In genomic region chr2:22801071-22801470, GRCh38 we compare ENCODE assay signal across 20 cellular contexts.
DNase-seq lines count a peak whose midpoint lies in the region; ATAC-seq and TF ChIP-seq lines count a peak whose summit lies in the region.
"Had no signal": no experiment of that assay in that cellular context is flagged by ENCODE, and none has a peak within 500 bp of the region (broad histone marks: within the 10 kb centered on the region; RNA-seq: fewer than 3 reads in every experiment).

No MANE protein-coding gene starts in this region.

- no peaks in the 10 kb centered on the region for H3K27me3 ChIP-seq in GM23338 (ENCODE audit: insufficient read depth)
- H3K27me3 ChIP-seq in HUES64 (ENCODE audit: insufficient read depth, low read length) = no peaks in the 10 kb centered on the region
- H3K27me3 ChIP-seq in mesendoderm (ENCODE audit: insufficient read depth, low read length, poor library complexity) = no peaks in the 10 kb centered on the region
- H3K27me3 ChIP-seq: BLaER1 had no signal

- no peak overlapping the region for H4K5ac ChIP-seq in mesendoderm (ENCODE audit: low read length)

- no peak overlapping the region for H2BK15ac ChIP-seq in mesendoderm (replicated peaks; ENCODE audit: low read depth)

- H3K18ac ChIP-seq in mesendoderm (ENCODE audit: low read length) = no peak overlapping the region

- WGBS in HUES64 = 91% methylated on average over 3 of the region's 3 CpGs
- WGBS in mesendoderm (ENCODE audit: extremely low coverage, insufficient coverage, low lambda C conversion rate) = no CpG with 5 or more reads among the region's 3 CpGs

- H2BK120ac ChIP-seq in mesendoderm (ENCODE audit: low read depth, low read length) = no peak overlapping the region

- no peak overlapping the region for H3K4ac ChIP-seq in mesendoderm (ENCODE audit: low read depth, low read length)

- POLR2A ChIA-PET in WTC11 (lab: Charles Lee) = interaction anchor here (0.5 kb wide), 1 partner anchor 63 kb away, joined by 3 read pairs; no protein-coding TSS in a partner anchor

- no peak overlapping the region for H2BK5ac ChIP-seq in mesendoderm (ENCODE audit: low read length)

- peaks cover 18% of the 10 kb centered on the region for H3K4me1 Mint-ChIP-seq in GM23338
- peaks cover 42% of the 10 kb centered on the region for H3K4me1 Mint-ChIP-seq in WTC11
- H3K4me1 Mint-ChIP-seq: CD4-positive, CD25-positive, alpha-beta regulatory T cell had no signal

- H3K9me3 ChIP-seq in HUES64 (ENCODE audit: insufficient read depth, low read depth, low read length) = peaks cover 8% of the 10 kb centered on the region
- H3K9me3 ChIP-seq: Caco-2, HAP-1 had no signal

- no peak overlapping the region for H3K9ac ChIP-seq in HUES64 (ENCODE audit: low read depth, low read length)
- no peak overlapping the region for H3K9ac ChIP-seq in mesendoderm (ENCODE audit: low read length)
- H3K9ac ChIP-seq: BLaER1 had no signal

- no peak overlapping the region for H4K8ac ChIP-seq in mesendoderm (ENCODE audit: low read depth, low read length)

- no peak overlapping the region for H3K56ac ChIP-seq in mesendoderm (ENCODE audit: low read length)

- no peaks in the 10 kb centered on the region for H4K20me1 ChIP-seq in GM23338 (replicated peaks; ENCODE audit: insufficient read depth)
- H4K20me1 ChIP-seq: BLaER1 had no signal

- CTCF ChIA-PET in WTC11 (lab: Charles Lee) = no interaction called here

- H3K9me2 ChIP-seq in GM23338 (ENCODE audit: insufficient read depth) = no peaks in the 10 kb centered on the region

- H3K27ac ChIP-seq in GM23338 (ENCODE audit: low read depth) = peak overlapping the region; percentile 68
- H3K27ac ChIP-seq in HUES64 (ENCODE audit: low read depth, low read length) = peak overlapping the region; percentile 22; the same call in 1 of the 2 replicates
- no peak overlapping the region for H3K27ac ChIP-seq in mesendoderm (ENCODE audit: low read depth, low read length)
- H3K27ac ChIP-seq: BLaER1, C4-2B had no signal

- H3K23ac ChIP-seq in mesendoderm (ENCODE audit: low read length) = no peak overlapping the region

- no peaks in the 10 kb centered on the region; the same call in 1 of the 2 replicates for H3K36me3 ChIP-seq in GM23338 (ENCODE audit: insufficient read depth)
- H3K36me3 ChIP-seq in HUES64 (ENCODE audit: insufficient read depth, low read length) = no peaks in the 10 kb centered on the region
- H3K36me3 ChIP-seq in mesendoderm (ENCODE audit: control insufficient read depth, insufficient read depth, low read length) = no peaks in the 10 kb centered on the region
- H3K36me3 ChIP-seq: BLaER1, HAP-1 had no signal

- H2AFZ ChIP-seq in GM23338 = no peak overlapping the region

- H3F3A ChIP-seq in GM23338 (replicated peaks; ENCODE audit: low read depth) = no peaks in the 10 kb centered on the region

- no peaks in the 10 kb centered on the region for H3K79me1 ChIP-seq in mesendoderm (ENCODE audit: low read length)

- H3K4me1 ChIP-seq in GM23338 (ENCODE audit: insufficient read depth) (peaks cover 16% of the 10 kb centered on the region), HUES64 (ENCODE audit: insufficient read depth, low read length) (peaks cover 4% of the 10 kb centered on the region; the same call in 1 of the 2 replicates), mesendoderm (ENCODE audit: control insufficient read depth, low read depth, low read length) (peaks cover under 1% of the 10 kb centered on the region)
- H3K4me1 ChIP-seq: BLaER1, Caco-2, HAP-1 had no signal

- H3K27me3 Mint-ChIP-seq in GM23338 (ENCODE audit: insufficient read depth, low read depth, poor library complexity) = peaks cover 5% of the 10 kb centered on the region
- peaks cover 1% of the 10 kb centered on the region for H3K27me3 Mint-ChIP-seq in WTC11 (ENCODE audit: low read depth)
- H3K27me3 Mint-ChIP-seq: CD4-positive, CD25-positive, alpha-beta regulatory T cell had no signal

- DNase-seq in GM23338 (ENCODE audit: low spot score) (no peak), WTC11 (ENCODE audit: low spot score) (no peak), mesendoderm (peak; percentile 28), dedifferentiated amniotic fluid mesenchymal stem cell (ENCODE audit: extremely low spot score) (no peak)
- no peak for DNase-seq in activated effector memory CD4-positive, alpha-beta T cell treated with Interleukin-2 at 50 U/mL for 16 hours
- no peak for DNase-seq in activated CD4-positive, alpha-beta T cell treated with anti-CD3 and anti-CD28 coated beads, Interleukin-2, amount 50 U/mL, for 4 hours
- DNase-seq: Caco-2; CD4-positive, CD25-positive, alpha-beta regulatory T cell; CD8-positive, alpha-beta T cell; DMS153; DMS79; EL; GDM1; GOT3 had no signal

- H3K4me2 ChIP-seq in GM23338 (peak overlapping the region; percentile 40), mesendoderm (ENCODE audit: low read length) (no peak overlapping the region)
- H3K4me2 ChIP-seq: BLaER1 had no signal

- H3K36me3 Mint-ChIP-seq in GM23338 (ENCODE audit: low read depth) = peaks cover 29% of the 10 kb centered on the region
- H3K36me3 Mint-ChIP-seq in WTC11 = peaks cover 33% of the 10 kb centered on the region
- H3K36me3 Mint-ChIP-seq: CD4-positive, CD25-positive, alpha-beta regulatory T cell; CD8-positive, alpha-beta T cell had no signal

- H3K79me2 ChIP-seq in GM23338 (replicated peaks; ENCODE audit: insufficient read depth) = no peaks in the 10 kb centered on the region
- H3K79me2 ChIP-seq in mesendoderm (ENCODE audit: control insufficient read depth, insufficient read depth, low read length) = no peaks in the 10 kb centered on the region

- no peak overlapping the region for H2AK5ac ChIP-seq in mesendoderm (ENCODE audit: low read length)

- H3K9me3 Mint-ChIP-seq in GM23338 = peaks cover 29% of the 10 kb centered on the region
- H3K9me3 Mint-ChIP-seq in WTC11 = peaks cover 29% of the 10 kb centered on the region

- H3K27ac Mint-ChIP-seq in GM23338 (no peak overlapping the region), WTC11 (0 out of 2 replicates have a peak overlapping the region, but pooled peaks have one; percentile 86)
- H3K27ac Mint-ChIP-seq: CD4-positive, CD25-positive, alpha-beta regulatory T cell; CD8-positive, alpha-beta T cell had no signal

- ATAC-seq in GM23338 (no peak), WTC11 (no peak), HG03432 (IDR thresholded peaks at IDR 0.05; ENCODE audit: unreplicated experiment) (no peak)
- ATAC-seq: CD8-positive, alpha-beta T cell; GM12878 had no signal

- no peak for TF ChIP-seq CTCF in GM23338 (conservative IDR thresholded peaks at IDR 0.05; ENCODE audit: low read depth in 2 of 2)
- TF ChIP-seq CTCF in WTC11 (IDR thresholded peaks at IDR 0.05) = no peak

- H3K4me3 Mint-ChIP-seq in GM23338 (no peak overlapping the region), WTC11 (no peak overlapping the region)
- H3K4me3 Mint-ChIP-seq: CD4-positive, CD25-positive, alpha-beta regulatory T cell; CD8-positive, alpha-beta T cell had no signal

- H3K4me3 ChIP-seq in GM23338 (no peak overlapping the region), HUES64 (ENCODE audit: low read length) (no peak overlapping the region), mesendoderm (ENCODE audit: low read length) (no peak overlapping the region)
- H3K4me3 ChIP-seq: BLaER1, GM12878, HAP-1 had no signal

TF ChIP-seq in GM23338, 12 proteins besides CTCF, POLR2A, EP300 and RAD21 (continues in another document):
- TF ChIP-seq NANOG (IDR thresholded peaks at IDR 0.05; ENCODE audit: borderline replicate concordance) = no peak
- TF ChIP-seq, protein P1, sequence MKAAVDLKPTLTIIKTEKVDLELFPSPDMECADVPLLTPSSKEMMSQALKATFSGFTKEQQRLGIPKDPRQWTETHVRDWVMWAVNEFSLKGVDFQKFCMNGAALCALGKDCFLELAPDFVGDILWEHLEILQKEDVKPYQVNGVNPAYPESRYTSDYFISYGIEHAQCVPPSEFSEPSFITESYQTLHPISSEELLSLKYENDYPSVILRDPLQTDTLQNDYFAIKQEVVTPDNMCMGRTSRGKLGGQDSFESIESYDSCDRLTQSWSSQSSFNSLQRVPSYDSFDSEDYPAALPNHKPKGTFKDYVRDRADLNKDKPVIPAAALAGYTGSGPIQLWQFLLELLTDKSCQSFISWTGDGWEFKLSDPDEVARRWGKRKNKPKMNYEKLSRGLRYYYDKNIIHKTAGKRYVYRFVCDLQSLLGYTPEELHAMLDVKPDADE (IDR thresholded peaks at IDR 0.05) = no peak
- TF ChIP-seq STAT1 (IDR thresholded peaks at IDR 0.05; ENCODE audit: unreplicated experiment) = no peak
- TF ChIP-seq EZH2 (IDR thresholded peaks at IDR 0.05; ENCODE audit: low read depth, unreplicated experiment) = no peak
- no peak for TF ChIP-seq ZNF114 (CRISPR knock-in tag; IDR thresholded peaks at IDR 0.05)

TF ChIP-seq in WTC11, 78 proteins besides CTCF, POLR2A, EP300 and RAD21 (continues in another document):
- TF ChIP-seq RELA (CRISPR knock-in tag; IDR thresholded peaks at IDR 0.05; ENCODE audit: borderline replicate concordance) (no peak), ZNF263 (CRISPR knock-in tag; IDR thresholded peaks at IDR 0.05; ENCODE audit: low read depth) (no peak), KAT7 (CRISPR knock-in tag; IDR thresholded peaks at IDR 0.05; ENCODE audit: borderline replicate concordance) (no peak), HMGA2 (CRISPR knock-in tag; IDR thresholded peaks at IDR 0.05) (no peak), ZNF281 (CRISPR knock-in tag; IDR thresholded peaks at IDR 0.05) (no peak)
